In genomic region chr1:109773203-109773899, GRCh38 we compare ENCODE assay signal across 1 cellular context.
A peak's percentile ranks its signal among the peaks of the same experiment; 100 is the strongest.
TF ChIP-seq lines count a peak whose summit lies in the region.

No MANE protein-coding gene starts in this region.

TF ChIP-seq in HepG2, 621 proteins besides CTCF, POLR2A, EP300 and RAD21 (continued from another document and continues in another):
- TF ChIP-seq, protein P1, sequence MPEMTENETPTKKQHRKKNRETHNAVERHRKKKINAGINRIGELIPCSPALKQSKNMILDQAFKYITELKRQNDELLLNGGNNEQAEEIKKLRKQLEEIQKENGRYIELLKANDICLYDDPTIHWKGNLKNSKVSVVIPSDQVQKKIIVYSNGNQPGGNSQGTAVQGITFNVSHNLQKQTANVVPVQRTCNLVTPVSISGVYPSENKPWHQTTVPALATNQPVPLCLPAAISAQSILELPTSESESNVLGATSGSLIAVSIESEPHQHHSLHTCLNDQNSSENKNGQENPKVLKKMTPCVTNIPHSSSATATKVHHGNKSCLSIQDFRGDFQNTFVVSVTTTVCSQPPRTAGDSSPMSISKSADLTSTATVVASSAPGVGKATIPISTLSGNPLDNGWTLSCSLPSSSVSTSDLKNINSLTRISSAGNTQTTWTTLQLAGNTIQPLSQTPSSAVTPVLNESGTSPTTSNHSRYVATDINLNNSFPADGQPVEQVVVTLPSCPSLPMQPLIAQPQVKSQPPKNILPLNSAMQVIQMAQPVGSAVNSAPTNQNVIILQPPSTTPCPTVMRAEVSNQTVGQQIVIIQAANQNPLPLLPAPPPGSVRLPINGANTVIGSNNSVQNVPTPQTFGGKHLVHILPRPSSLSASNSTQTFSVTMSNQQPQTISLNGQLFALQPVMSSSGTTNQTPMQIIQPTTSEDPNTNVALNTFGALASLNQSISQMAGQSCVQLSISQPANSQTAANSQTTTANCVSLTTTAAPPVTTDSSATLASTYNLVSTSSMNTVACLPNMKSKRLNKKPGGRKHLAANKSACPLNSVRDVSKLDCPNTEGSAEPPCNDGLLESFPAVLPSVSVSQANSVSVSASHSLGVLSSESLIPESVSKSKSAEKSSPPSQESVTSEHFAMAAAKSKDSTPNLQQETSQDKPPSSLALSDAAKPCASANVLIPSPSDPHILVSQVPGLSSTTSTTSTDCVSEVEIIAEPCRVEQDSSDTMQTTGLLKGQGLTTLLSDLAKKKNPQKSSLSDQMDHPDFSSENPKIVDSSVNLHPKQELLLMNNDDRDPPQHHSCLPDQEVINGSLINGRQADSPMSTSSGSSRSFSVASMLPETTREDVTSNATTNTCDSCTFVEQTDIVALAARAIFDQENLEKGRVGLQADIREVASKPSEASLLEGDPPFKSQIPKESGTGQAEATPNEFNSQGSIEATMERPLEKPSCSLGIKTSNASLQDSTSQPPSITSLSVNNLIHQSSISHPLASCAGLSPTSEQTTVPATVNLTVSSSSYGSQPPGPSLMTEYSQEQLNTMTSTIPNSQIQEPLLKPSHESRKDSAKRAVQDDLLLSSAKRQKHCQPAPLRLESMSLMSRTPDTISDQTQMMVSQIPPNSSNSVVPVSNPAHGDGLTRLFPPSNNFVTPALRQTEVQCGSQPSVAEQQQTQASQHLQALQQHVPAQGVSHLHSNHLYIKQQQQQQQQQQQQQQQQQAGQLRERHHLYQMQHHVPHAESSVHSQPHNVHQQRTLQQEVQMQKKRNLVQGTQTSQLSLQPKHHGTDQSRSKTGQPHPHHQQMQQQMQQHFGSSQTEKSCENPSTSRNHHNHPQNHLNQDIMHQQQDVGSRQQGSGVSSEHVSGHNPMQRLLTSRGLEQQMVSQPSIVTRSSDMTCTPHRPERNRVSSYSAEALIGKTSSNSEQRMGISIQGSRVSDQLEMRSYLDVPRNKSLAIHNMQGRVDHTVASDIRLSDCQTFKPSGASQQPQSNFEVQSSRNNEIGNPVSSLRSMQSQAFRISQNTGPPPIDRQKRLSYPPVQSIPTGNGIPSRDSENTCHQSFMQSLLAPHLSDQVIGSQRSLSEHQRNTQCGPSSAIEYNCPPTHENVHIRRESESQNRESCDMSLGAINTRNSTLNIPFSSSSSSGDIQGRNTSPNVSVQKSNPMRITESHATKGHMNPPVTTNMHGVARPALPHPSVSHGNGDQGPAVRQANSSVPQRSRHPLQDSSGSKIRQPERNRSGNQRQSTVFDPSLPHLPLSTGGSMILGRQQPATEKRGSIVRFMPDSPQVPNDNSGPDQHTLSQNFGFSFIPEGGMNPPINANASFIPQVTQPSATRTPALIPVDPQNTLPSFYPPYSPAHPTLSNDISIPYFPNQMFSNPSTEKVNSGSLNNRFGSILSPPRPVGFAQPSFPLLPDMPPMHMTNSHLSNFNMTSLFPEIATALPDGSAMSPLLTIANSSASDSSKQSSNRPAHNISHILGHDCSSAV (CRISPR knock-in tag; IDR thresholded peaks at IDR 0.05; ENCODE audit: borderline replicate concordance): no peak
- no peak; the same call in 1 of the 2 replicates for TF ChIP-seq ZNF629 (CRISPR knock-in tag; conservative IDR thresholded peaks at IDR 0.05)
- TF ChIP-seq ZNF101 (CRISPR knock-in tag; IDR thresholded peaks at IDR 0.05; ENCODE audit: borderline replicate concordance, low read depth): no peak
- 0 out of 2 replicates have a peak, but pooled peaks have one; percentile 53 for TF ChIP-seq ZNF232 (CRISPR knock-in tag; IDR thresholded peaks at IDR 0.05; ENCODE audit: borderline replicate concordance)
- peak; percentile 52 for TF ChIP-seq FOSL2 (CRISPR knock-in tag; IDR thresholded peaks at IDR 0.05)
- TF ChIP-seq, protein P2, sequence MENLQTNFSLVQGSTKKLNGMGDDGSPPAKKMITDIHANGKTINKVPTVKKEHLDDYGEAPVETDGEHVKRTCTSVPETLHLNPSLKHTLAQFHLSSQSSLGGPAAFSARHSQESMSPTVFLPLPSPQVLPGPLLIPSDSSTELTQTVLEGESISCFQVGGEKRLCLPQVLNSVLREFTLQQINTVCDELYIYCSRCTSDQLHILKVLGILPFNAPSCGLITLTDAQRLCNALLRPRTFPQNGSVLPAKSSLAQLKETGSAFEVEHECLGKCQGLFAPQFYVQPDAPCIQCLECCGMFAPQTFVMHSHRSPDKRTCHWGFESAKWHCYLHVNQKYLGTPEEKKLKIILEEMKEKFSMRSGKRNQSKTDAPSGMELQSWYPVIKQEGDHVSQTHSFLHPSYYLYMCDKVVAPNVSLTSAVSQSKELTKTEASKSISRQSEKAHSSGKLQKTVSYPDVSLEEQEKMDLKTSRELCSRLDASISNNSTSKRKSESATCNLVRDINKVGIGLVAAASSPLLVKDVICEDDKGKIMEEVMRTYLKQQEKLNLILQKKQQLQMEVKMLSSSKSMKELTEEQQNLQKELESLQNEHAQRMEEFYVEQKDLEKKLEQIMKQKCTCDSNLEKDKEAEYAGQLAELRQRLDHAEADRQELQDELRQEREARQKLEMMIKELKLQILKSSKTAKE (CRISPR knock-in tag; IDR thresholded peaks at IDR 0.05; ENCODE audit: borderline replicate concordance): no peak
- no peak for TF ChIP-seq ZNF646 (CRISPR knock-in tag; IDR thresholded peaks at IDR 0.05)
- TF ChIP-seq NR2F1 (CRISPR knock-in tag; IDR thresholded peaks at IDR 0.05): no peak
- TF ChIP-seq SP1 (IDR thresholded peaks at IDR 0.05): no peak
- TF ChIP-seq SP1 (CRISPR knock-in tag; IDR thresholded peaks at IDR 0.05): no peak
- TF ChIP-seq BRF2 (CRISPR knock-in tag; IDR thresholded peaks at IDR 0.05): no peak
- TF ChIP-seq, protein P3, sequence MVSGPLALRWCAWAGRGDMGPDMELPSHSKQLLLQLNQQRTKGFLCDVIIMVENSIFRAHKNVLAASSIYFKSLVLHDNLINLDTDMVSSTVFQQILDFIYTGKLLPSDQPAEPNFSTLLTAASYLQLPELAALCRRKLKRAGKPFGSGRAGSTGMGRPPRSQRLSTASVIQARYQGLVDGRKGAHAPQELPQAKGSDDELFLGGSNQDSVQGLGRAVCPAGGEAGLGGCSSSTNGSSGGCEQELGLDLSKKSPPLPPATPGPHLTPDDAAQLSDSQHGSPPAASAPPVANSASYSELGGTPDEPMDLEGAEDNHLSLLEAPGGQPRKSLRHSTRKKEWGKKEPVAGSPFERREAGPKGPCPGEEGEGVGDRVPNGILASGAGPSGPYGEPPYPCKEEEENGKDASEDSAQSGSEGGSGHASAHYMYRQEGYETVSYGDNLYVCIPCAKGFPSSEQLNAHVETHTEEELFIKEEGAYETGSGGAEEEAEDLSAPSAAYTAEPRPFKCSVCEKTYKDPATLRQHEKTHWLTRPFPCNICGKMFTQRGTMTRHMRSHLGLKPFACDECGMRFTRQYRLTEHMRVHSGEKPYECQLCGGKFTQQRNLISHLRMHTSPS (CRISPR knock-in tag; IDR thresholded peaks at IDR 0.05; ENCODE audit: low read depth): no peak
- TF ChIP-seq KMT2B (CRISPR knock-in tag; IDR thresholded peaks at IDR 0.05): 0 out of 2 replicates have a peak, but pooled peaks have one; percentile 46
- TF ChIP-seq MED8 (CRISPR knock-in tag; IDR thresholded peaks at IDR 0.05; ENCODE audit: insufficient replicate concordance): no peak
- TF ChIP-seq ZSCAN20 (CRISPR knock-in tag; IDR thresholded peaks at IDR 0.05; ENCODE audit: borderline replicate concordance): no peak
- no peak for TF ChIP-seq CHD2 (IDR thresholded peaks at IDR 0.05; ENCODE audit: low read depth, low read length)
- TF ChIP-seq ZNF816 (CRISPR knock-in tag; IDR thresholded peaks at IDR 0.05; ENCODE audit: borderline replicate concordance): no peak
- TF ChIP-seq, protein P4, sequence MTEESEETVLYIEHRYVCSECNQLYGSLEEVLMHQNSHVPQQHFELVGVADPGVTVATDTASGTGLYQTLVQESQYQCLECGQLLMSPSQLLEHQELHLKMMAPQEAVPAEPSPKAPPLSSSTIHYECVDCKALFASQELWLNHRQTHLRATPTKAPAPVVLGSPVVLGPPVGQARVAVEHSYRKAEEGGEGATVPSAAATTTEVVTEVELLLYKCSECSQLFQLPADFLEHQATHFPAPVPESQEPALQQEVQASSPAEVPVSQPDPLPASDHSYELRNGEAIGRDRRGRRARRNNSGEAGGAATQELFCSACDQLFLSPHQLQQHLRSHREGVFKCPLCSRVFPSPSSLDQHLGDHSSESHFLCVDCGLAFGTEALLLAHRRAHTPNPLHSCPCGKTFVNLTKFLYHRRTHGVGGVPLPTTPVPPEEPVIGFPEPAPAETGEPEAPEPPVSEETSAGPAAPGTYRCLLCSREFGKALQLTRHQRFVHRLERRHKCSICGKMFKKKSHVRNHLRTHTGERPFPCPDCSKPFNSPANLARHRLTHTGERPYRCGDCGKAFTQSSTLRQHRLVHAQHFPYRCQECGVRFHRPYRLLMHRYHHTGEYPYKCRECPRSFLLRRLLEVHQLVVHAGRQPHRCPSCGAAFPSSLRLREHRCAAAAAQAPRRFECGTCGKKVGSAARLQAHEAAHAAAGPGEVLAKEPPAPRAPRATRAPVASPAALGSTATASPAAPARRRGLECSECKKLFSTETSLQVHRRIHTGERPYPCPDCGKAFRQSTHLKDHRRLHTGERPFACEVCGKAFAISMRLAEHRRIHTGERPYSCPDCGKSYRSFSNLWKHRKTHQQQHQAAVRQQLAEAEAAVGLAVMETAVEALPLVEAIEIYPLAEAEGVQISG (CRISPR knock-in tag; IDR thresholded peaks at IDR 0.05): no peak
- TF ChIP-seq SALL1 (CRISPR knock-in tag; IDR thresholded peaks at IDR 0.05): peak; percentile 51; the same call in 1 of the 2 replicates
- TF ChIP-seq PREB (CRISPR knock-in tag; IDR thresholded peaks at IDR 0.05): no peak
- no peak for TF ChIP-seq SOX6 (IDR thresholded peaks at IDR 0.05)
- 0 out of 2 replicates have a peak, but pooled peaks have one; percentile 21 for TF ChIP-seq SOX6 (CRISPR knock-in tag; IDR thresholded peaks at IDR 0.05)
- TF ChIP-seq ZNF205 (CRISPR knock-in tag; IDR thresholded peaks at IDR 0.05): peak; percentile 65; the same call in 1 of the 2 replicates
- TF ChIP-seq, protein P5, sequence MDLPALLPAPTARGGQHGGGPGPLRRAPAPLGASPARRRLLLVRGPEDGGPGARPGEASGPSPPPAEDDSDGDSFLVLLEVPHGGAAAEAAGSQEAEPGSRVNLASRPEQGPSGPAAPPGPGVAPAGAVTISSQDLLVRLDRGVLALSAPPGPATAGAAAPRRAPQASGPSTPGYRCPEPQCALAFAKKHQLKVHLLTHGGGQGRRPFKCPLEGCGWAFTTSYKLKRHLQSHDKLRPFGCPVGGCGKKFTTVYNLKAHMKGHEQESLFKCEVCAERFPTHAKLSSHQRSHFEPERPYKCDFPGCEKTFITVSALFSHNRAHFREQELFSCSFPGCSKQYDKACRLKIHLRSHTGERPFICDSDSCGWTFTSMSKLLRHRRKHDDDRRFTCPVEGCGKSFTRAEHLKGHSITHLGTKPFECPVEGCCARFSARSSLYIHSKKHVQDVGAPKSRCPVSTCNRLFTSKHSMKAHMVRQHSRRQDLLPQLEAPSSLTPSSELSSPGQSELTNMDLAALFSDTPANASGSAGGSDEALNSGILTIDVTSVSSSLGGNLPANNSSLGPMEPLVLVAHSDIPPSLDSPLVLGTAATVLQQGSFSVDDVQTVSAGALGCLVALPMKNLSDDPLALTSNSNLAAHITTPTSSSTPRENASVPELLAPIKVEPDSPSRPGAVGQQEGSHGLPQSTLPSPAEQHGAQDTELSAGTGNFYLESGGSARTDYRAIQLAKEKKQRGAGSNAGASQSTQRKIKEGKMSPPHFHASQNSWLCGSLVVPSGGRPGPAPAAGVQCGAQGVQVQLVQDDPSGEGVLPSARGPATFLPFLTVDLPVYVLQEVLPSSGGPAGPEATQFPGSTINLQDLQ (CRISPR knock-in tag; IDR thresholded peaks at IDR 0.05): no peak
- no peak for TF ChIP-seq ZNF782 (CRISPR knock-in tag; IDR thresholded peaks at IDR 0.05; ENCODE audit: borderline replicate concordance)
